Comparison of ENCODE assay signal across 8 cellular contexts in the genomic region with DNA sequence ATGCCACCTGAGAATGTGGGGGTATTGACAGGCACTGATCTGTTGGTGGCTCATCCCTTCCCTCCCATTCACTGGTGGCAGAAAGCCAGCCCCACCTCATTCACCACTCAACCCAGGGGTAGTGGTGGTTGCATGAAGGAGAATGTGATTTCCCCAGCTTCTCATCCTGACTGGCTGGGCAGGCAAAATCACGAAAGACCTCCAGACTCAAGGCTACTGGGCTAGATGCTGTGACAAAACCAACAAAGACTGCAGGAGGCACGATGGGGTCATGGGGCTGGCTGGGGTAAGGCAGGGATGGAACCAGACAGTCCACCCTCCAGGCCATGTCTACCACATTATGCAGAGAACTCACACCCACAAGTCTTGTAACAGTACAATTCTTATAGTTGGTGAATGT. TPM values are rescaled to one million over a fixed set of nuclear protein-coding genes. Genes with fewer than 3 reads are reported as not detected.
DNase-seq lines count a peak whose midpoint lies in the region; ATAC-seq and TF ChIP-seq lines count a peak whose summit lies in the region.

No MANE protein-coding gene starts in this region.

- peak; percentile 9 for ATAC-seq in GM18519 (IDR thresholded peaks at IDR 0.05; ENCODE audit: low FRiP score, unreplicated experiment)
- peak; percentile 23 for ATAC-seq in HG02588 (IDR thresholded peaks at IDR 0.05; ENCODE audit: unreplicated experiment)

- H3K9ac ChIP-seq in SK-N-SH, result peak overlapping the region; percentile 43; the same call in 1 of the 2 replicates

- H4K20me1 ChIP-seq in SK-N-SH (ENCODE audit: insufficient read depth), result peaks cover 10% of the 10 kb centered on the region
- H4K20me1 ChIP-seq in hepatocyte (ENCODE audit: insufficient read depth, poor library complexity, severe bottlenecking), result no peaks in the 10 kb centered on the region

- H3K27ac ChIP-seq in SK-N-SH (ENCODE audit: low read depth in 2 of 2, low read length in 1 of 2) (peak overlapping the region; percentile 65 to 90), hepatocyte (peak overlapping the region; percentile 14), thymus (ENCODE audit: low read depth) (no peak overlapping the region)

- DNase-seq in SK-N-SH, result no peak
- no peak for DNase-seq in hepatocyte (ENCODE audit: low spot score)
- DNase-seq in glomerular visceral epithelial cell (ENCODE audit: extremely low spot score), result no peak
- DNase-seq in pons (ENCODE audit: low spot score), result no peak
- no peak for DNase-seq in inferior parietal cortex (ENCODE audit: extremely low spot score)

- H3K9me2 ChIP-seq in SK-N-SH (no peaks in the 10 kb centered on the region), hepatocyte (replicated peaks; ENCODE audit: insufficient read depth) (no peaks in the 10 kb centered on the region)

- WGBS in SK-N-SH (ENCODE audit: low lambda C conversion rate), result 47% methylated on average over 2 of the region's 2 CpGs
- 53% methylated on average over 2 of the region's 2 CpGs for WGBS in hepatocyte (ENCODE audit: low lambda C conversion rate, missing lambda C conversion rate)
- 42% methylated on average over 2 of the region's 2 CpGs for WGBS in thymus

- no peak overlapping the region for H2AFZ ChIP-seq in SK-N-SH (ENCODE audit: low read depth)
- H2AFZ ChIP-seq in hepatocyte, result no peak overlapping the region

- TF ChIP-seq EP300 in SK-N-SH (IDR thresholded peaks at IDR 0.05; ENCODE audit: borderline replicate concordance in 1 of 2, low read depth in 1 of 2, low read length in 1 of 2), result no peak

- peaks cover 23 to 27% of the 10 kb centered on the region in 2 experiments for H3K4me1 ChIP-seq in SK-N-SH (ENCODE audit: control insufficient read depth in 1 of 2, insufficient read depth in 2 of 2, low read depth in 1 of 2, low read length in 1 of 2)
- peaks cover 12% of the 10 kb centered on the region for H3K4me1 ChIP-seq in hepatocyte (ENCODE audit: insufficient read depth)
- H3K4me1 ChIP-seq in thymus (ENCODE audit: control insufficient read depth, insufficient read depth, low read length), result peaks cover 4% of the 10 kb centered on the region

- no peaks in the 10 kb centered on the region for H3K27me3 ChIP-seq in SK-N-SH (ENCODE audit: insufficient read depth)
- no peaks in the 10 kb centered on the region for H3K27me3 ChIP-seq in hepatocyte
- H3K27me3 ChIP-seq in thymus (ENCODE audit: control insufficient read depth, insufficient read depth), result no peaks in the 10 kb centered on the region

- H3K4me3 ChIP-seq in SK-N-SH (ENCODE audit: low read depth in 2 of 2, low read length in 1 of 2) (peak overlapping the region in 1 of 2 experiments; percentile 46; a peak in 1 of 4 replicates), hepatocyte (no peak overlapping the region), thymus (ENCODE audit: low read length) (peak overlapping the region; percentile 56)

- H3K9me3 ChIP-seq in SK-N-SH, result no peaks in the 10 kb centered on the region
- no peaks in the 10 kb centered on the region for H3K9me3 ChIP-seq in hepatocyte (ENCODE audit: low read depth)
- H3K9me3 ChIP-seq in thymus (ENCODE audit: control insufficient read depth), result no peaks in the 10 kb centered on the region

- no peak for TF ChIP-seq CTCF in SK-N-SH (IDR thresholded peaks at IDR 0.05)
- TF ChIP-seq CTCF in hepatocyte (IDR thresholded peaks at IDR 0.05; ENCODE audit: poor library complexity), result no peak

- peak overlapping the region; percentile 49; the same call in 1 of the 2 replicates for H3K4me2 ChIP-seq in SK-N-SH
- peak overlapping the region; percentile 22 for H3K4me2 ChIP-seq in hepatocyte

- no peak for TF ChIP-seq RAD21 in SK-N-SH (IDR thresholded peaks at IDR 0.05; ENCODE audit: low read length)

- H3F3A ChIP-seq in SK-N-SH (replicated peaks; ENCODE audit: insufficient read depth), result peaks cover 26% of the 10 kb centered on the region

- H3K79me2 ChIP-seq in SK-N-SH (ENCODE audit: insufficient read depth) (peaks cover 75% of the 10 kb centered on the region), hepatocyte (peaks cover 5% of the 10 kb centered on the region)

- peaks cover 26 to 46% of the 10 kb centered on the region in 2 experiments for H3K36me3 ChIP-seq in SK-N-SH (replicated peaks in 1 of 2; ENCODE audit: control insufficient read depth in 1 of 2, insufficient read depth in 2 of 2, low read length in 1 of 2)
- H3K36me3 ChIP-seq in hepatocyte (replicated peaks; ENCODE audit: insufficient read depth, low read depth), result no peaks in the 10 kb centered on the region
- H3K36me3 ChIP-seq in thymus (ENCODE audit: control insufficient read depth, insufficient read depth), result no peaks in the 10 kb centered on the region

- POLR2A ChIA-PET in SK-N-SH (lab: Yijun Ruan, JAX), result interaction anchor here (0.5 to 2.7 kb wide), 7 partner anchors 34 to 322 kb away, joined by 3 to 18 read pairs (median 7); a partner anchor contains a TSS

- CTCF ChIA-PET in SK-N-SH (lab: Yijun Ruan, JAX), result interaction anchor here (0.7 to 12.9 kb wide), 55 partner anchors 9 to 712 kb away, joined by 3 to 269 read pairs (median 4); a partner anchor contains a TSS

TF ChIP-seq in SK-N-SH, 30 proteins besides CTCF, POLR2A, EP300 and RAD21:
- TF ChIP-seq GABPA (IDR thresholded peaks at IDR 0.05; ENCODE audit: low read depth) (no peak), TAF1 (IDR thresholded peaks at IDR 0.05; ENCODE audit: borderline replicate concordance, low read depth, low read length) (no peak), GATA2 (CRISPR knock-in tag; IDR thresholded peaks at IDR 0.05) (no peak)

RNA-seq across cellular contexts. Expression of a gene that starts 33.9 kb away (rescaled TPM):
- 329 and 454 TPM in 2 replicates for polyA plus RNA-seq in SK-N-SH (2012; rRNA removed)
- 409 and 444 TPM in 2 replicates for polyA plus RNA-seq in SK-N-SH (2012; cell fraction: cytosol; rRNA removed)
- 657 and 858 TPM in 2 replicates for polyA plus RNA-seq in SK-N-SH (2012; cell fraction: nucleus; rRNA removed)
- total RNA-seq in hepatocyte, result 344 and 390 TPM in 2 replicates
- polyA plus RNA-seq in hepatocyte, result 183 and 195 TPM in 2 replicates
- polyA plus RNA-seq in thymus, result 27.1 TPM
